ENCODE assay signal across 14 cellular contexts in the genomic region with DNA sequence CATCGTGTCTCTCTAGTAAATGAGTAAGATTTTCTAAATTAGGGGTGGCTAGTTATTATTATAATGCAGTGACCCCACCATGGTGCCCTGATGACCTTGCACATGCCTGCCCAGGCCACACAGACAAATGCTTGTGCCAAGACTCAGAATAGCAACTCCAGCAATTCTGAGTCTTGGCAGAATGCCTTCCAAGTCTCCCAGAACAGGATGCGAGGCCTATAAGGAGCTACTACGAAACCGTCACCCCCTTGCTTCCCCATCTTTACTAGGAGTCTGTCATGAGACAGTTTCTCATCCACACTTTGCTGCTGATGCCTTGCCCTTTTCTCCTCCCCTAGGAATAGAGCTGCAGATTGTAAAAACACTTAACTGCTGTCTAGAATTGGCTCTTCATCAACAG.
"Had no signal": no experiment of that assay in that cellular context is flagged by ENCODE, and none has a peak within 500 bp of the region (broad histone marks: within the 10 kb centered on the region; RNA-seq: fewer than 3 reads in every experiment).

No MANE protein-coding gene starts in this region.

- H3K36me3 ChIP-seq: thyroid gland had no signal

- H3K4me3 ChIP-seq: mucosa of descending colon, thyroid gland had no signal

- H3K27ac ChIP-seq: epithelial cell of prostate, thyroid gland had no signal

- H3K9me3 ChIP-seq: mucosa of descending colon, thyroid gland had no signal

- DNase-seq: activated CD4-positive, alpha-beta T cell treated with anti-CD3 and anti-CD28 coated beads, Interleukin-2, amount 50 U/mL, for 4 hours; activated naive CD4-positive, alpha-beta T cell treated with anti-CD3 and anti-CD28 coated beads for 36 hours; activated naive CD8-positive, alpha-beta T cell treated with anti-CD3 and anti-CD28 coated beads, Interleukin-2, amount 10 ng/mL, durations not matched to agents 7 days and 5 days; activated T-cell treated with anti-CD3 and anti-CD28 coated beads, Interleukin-2, amount 50 U/mL, for 48 hours; hypothalamus; mesenchymal stem cell; naive B cell; stimulated activated CD4-positive, alpha-beta T cell treated with anti-CD3 and anti-CD28 coated beads, Interleukin-4, amount 100 ng/mL, for 24 hours; stimulated activated naive CD8-positive, alpha-beta T cell treated with anti-CD3 and anti-CD28 coated beads, Interleukin-15, Interleukin-2, amounts not matched to agents 100 U/mL and 50 U/mL, for 24 hours; T-helper 9 cell; thyroid gland had no signal

- ATAC-seq: mucosa of descending colon; stimulated activated naive CD8-positive, alpha-beta T cell treated with anti-CD3 and anti-CD28 coated beads, Interleukin-15, Interleukin-2, amounts not matched to agents 100 U/mL and 50 U/mL, for 24 hours; WTC11 had no signal

- H3K4me1 ChIP-seq: thyroid gland had no signal

- H3K27me3 ChIP-seq: thyroid gland had no signal
